4 cellular contexts compared by ENCODE assay signal in genomic region chr20:23466961-23467360, GRCh38. TPM values are rescaled to one million over a fixed set of nuclear protein-coding genes. Genes with fewer than 3 reads are reported as not detected.
"Had no signal": no experiment of that assay in that cellular context is flagged by ENCODE, and none has a peak within 500 bp of the region (broad histone marks: within the 10 kb centered on the region; RNA-seq: fewer than 3 reads in every experiment).

No MANE protein-coding gene starts in this region.

RNA-seq across cellular contexts. Expression of gene CST11, which starts 14.3 kb away (rescaled TPM):
- total RNA-seq: LHCN-M2, M059J, MCF 10A, NCI-H460 had no signal

RNA-seq across cellular contexts. Expression of gene CST8, which starts 24.0 kb away (rescaled TPM):
- total RNA-seq: LHCN-M2, M059J, MCF 10A, NCI-H460 had no signal

RNA-seq across cellular contexts. Expression of gene CSTL1, which starts 27.5 kb away (rescaled TPM):
- total RNA-seq: LHCN-M2, M059J, MCF 10A, NCI-H460 had no signal
